In genomic region chr12:124448241-124448954, GRCh38 we compare ENCODE assay signal across 18 cellular contexts.
DNase-seq lines count a peak whose midpoint lies in the region; ATAC-seq and TF ChIP-seq lines count a peak whose summit lies in the region.
"Had no signal": no experiment of that assay in that cellular context is flagged by ENCODE, and none has a peak within 500 bp of the region (broad histone marks: within the 10 kb centered on the region; RNA-seq: fewer than 3 reads in every experiment).

No MANE protein-coding gene starts in this region.

- H3K4me3 ChIP-seq in Panc1 (ENCODE audit: low read depth in 2 of 2, low read length in 2 of 2) (no peak overlapping the region), muscle layer of colon (ENCODE audit: low read depth in 1 of 2, low read length in 2 of 2) (no peak overlapping the region), spleen (no peak overlapping the region)

- no peak overlapping the region for H3K9ac ChIP-seq in muscle layer of colon (ENCODE audit: low read length)

- H3K9me3 ChIP-seq in Panc1 (ENCODE audit: control insufficient read depth, insufficient read depth, low read depth, low read length) (no peaks in the 10 kb centered on the region), muscle layer of colon (ENCODE audit: low read length) (no peaks in the 10 kb centered on the region), spleen (no peaks in the 10 kb centered on the region)
- H3K9me3 ChIP-seq: BE2C had no signal

- intact Hi-C loops in Panc1 (cut with micrococcal nuclease; ENCODE audit: unreplicated experiment), result no loop called here
- intact Hi-C loops in spleen (cut with DNase I; ENCODE audit: low total_unique reads), result no loop called here
- intact Hi-C loops in left colon (cut with DNase I, micrococcal nuclease), result no loop called here

- CTCF ChIA-PET in activated CD4-positive, alpha-beta T cell treated with anti-CD3 and anti-CD28 coated beads, Interleukin-2, amount 10 ng/mL, durations not matched to agents 7 days and 5 days (lab: Charles Lee), result no interaction called here
- CTCF ChIA-PET in Panc1 (lab: Charles Lee), result interaction anchor here (0.5 kb wide), 1 partner anchor 116 kb away, joined by 6 read pairs; no protein-coding TSS in a partner anchor

- no peaks in the 10 kb centered on the region for H3K9me3 Mint-ChIP-seq in activated CD4-positive, alpha-beta T cell treated with anti-CD3 and anti-CD28 coated beads, Interleukin-2, amount 10 ng/mL, durations not matched to agents 7 days and 5 days
- H3K9me3 Mint-ChIP-seq: H9 had no signal

- POLR2A ChIA-PET in activated CD4-positive, alpha-beta T cell treated with anti-CD3 and anti-CD28 coated beads, Interleukin-2, amount 10 ng/mL, durations not matched to agents 7 days and 5 days (lab: Charles Lee), result no interaction called here
- POLR2A ChIA-PET in Panc1 (lab: Charles Lee), result no interaction called here

- H3K36me3 ChIP-seq in Panc1 (ENCODE audit: control insufficient read depth, insufficient read depth, low read length) (no peaks in the 10 kb centered on the region), muscle layer of colon (ENCODE audit: insufficient read depth, low read length) (peaks cover 36% of the 10 kb centered on the region), spleen (peaks cover 0 to 80% (median 22%) of the 10 kb centered on the region in 6 donors)

- peaks cover 11% of the 10 kb centered on the region for H3K36me3 Mint-ChIP-seq in activated CD4-positive, alpha-beta T cell treated with anti-CD3 and anti-CD28 coated beads, Interleukin-2, amount 10 ng/mL, durations not matched to agents 7 days and 5 days (ENCODE audit: low read depth)

- peaks cover 22% of the 10 kb centered on the region for H3K4me1 Mint-ChIP-seq in activated CD4-positive, alpha-beta T cell treated with anti-CD3 and anti-CD28 coated beads, Interleukin-2, amount 10 ng/mL, durations not matched to agents 7 days and 5 days

- BruUV-seq in Panc1 (replicated peaks; lab: Mats Ljungman, UMichigan), result TSS peak; percentile 29

- no peak for DNase-seq in activated CD4-positive, alpha-beta T cell treated with anti-CD3 and anti-CD28 coated beads, Interleukin-2, amount 10 ng/mL, durations not matched to agents 7 days and 5 days
- DNase-seq in activated CD4-positive, alpha-beta T cell treated with anti-CD3 and anti-CD28 coated beads, Interleukin-2, amount 50 U/mL, for 1 hour, result no peak
- DNase-seq in Panc1 (ENCODE audit: low read depth, low spot score), result no peak
- DNase-seq in spleen, result peak; percentile 62
- DNase-seq in ureter (ENCODE audit: low spot score), result no peak
- no peak for DNase-seq in left colon
- DNase-seq: 8988T, BE2C, DMS153, H9, NCI-H1105, NCI-H1694, NCI-H2227 treated with DMSO at 0.1 percent for 48 hours, NCI-H524, SHP77 had no signal

- no peaks in the 10 kb centered on the region for H3K27me3 Mint-ChIP-seq in activated CD4-positive, alpha-beta T cell treated with anti-CD3 and anti-CD28 coated beads, Interleukin-2, amount 10 ng/mL, durations not matched to agents 7 days and 5 days

- in situ Hi-C loops in Panc1 (cut with HindIII; ENCODE audit: low pct_unique_long_range_greater_than_20kb, low sequenced_read_pairs), result no loop called here

- TF ChIP-seq CTCF in Panc1 (IDR thresholded peaks at IDR 0.05) (no peak), spleen (IDR thresholded peaks at IDR 0.05 in 8 of 11, conservative IDR thresholded peaks at IDR 0.05 in 3 of 11) (no peak)

- H3K27me3 ChIP-seq in Panc1 (ENCODE audit: control insufficient read depth, insufficient read depth, low read length), result no peaks in the 10 kb centered on the region
- no peaks in the 10 kb centered on the region for H3K27me3 ChIP-seq in muscle layer of colon (ENCODE audit: control insufficient read depth in 1 of 2, insufficient read depth in 2 of 2, low read length in 2 of 2)
- no peaks in the 10 kb centered on the region for H3K27me3 ChIP-seq in spleen (replicated peaks in 1 of 7)
- H3K27me3 ChIP-seq: BE2C had no signal

- 94 to 98% (median 94%) methylated on average over 16 to 23 of the region's 23 CpGs for WGBS in spleen, 5 donors

- H3K4me3 Mint-ChIP-seq in activated CD4-positive, alpha-beta T cell treated with anti-CD3 and anti-CD28 coated beads, Interleukin-2, amount 10 ng/mL, durations not matched to agents 7 days and 5 days, result no peak overlapping the region
- H3K4me3 Mint-ChIP-seq: H9 had no signal

- no peak for ATAC-seq in Panc1
- ATAC-seq in HG03039 (IDR thresholded peaks at IDR 0.05; ENCODE audit: unreplicated experiment), result no peak
- ATAC-seq in left colon, result no peak

- H3K27ac ChIP-seq in Panc1 (ENCODE audit: low read length) (no peak overlapping the region), muscle layer of colon (ENCODE audit: low read depth, low read length) (peak overlapping the region; percentile 28), spleen (no peak overlapping the region)
- H3K27ac ChIP-seq: HL-60 had no signal

- peak overlapping the region; percentile 2 for H3K27ac Mint-ChIP-seq in activated CD4-positive, alpha-beta T cell treated with anti-CD3 and anti-CD28 coated beads, Interleukin-2, amount 10 ng/mL, durations not matched to agents 7 days and 5 days

- no peak for TF ChIP-seq POLR2A in spleen (IDR thresholded peaks at IDR 0.05)

- peaks cover 12% of the 10 kb centered on the region for H3K4me1 ChIP-seq in Panc1 (ENCODE audit: control insufficient read depth, insufficient read depth, low read length)
- peaks cover 56% of the 10 kb centered on the region for H3K4me1 ChIP-seq in muscle layer of colon (ENCODE audit: insufficient read depth, low read length)
- peaks cover 15 to 64% (median 31%) of the 10 kb centered on the region in 6 donors for H3K4me1 ChIP-seq in spleen
